Comparison of ENCODE assay signal across 11 cellular contexts in genomic region chr2:211948932-211949331, GRCh38.
"Had no signal": no experiment of that assay in that cellular context is flagged by ENCODE, and none has a peak within 500 bp of the region (broad histone marks: within the 10 kb centered on the region; RNA-seq: fewer than 3 reads in every experiment).

No MANE protein-coding gene starts in this region.

- H3K27ac ChIP-seq: GM23248 had no signal

- DNase-seq: GM23248, GOT3, H7, H9, HCEC 1CT, HFFc6 had no signal

- H3K36me3 ChIP-seq: HAP-1 had no signal

- H3K9ac ChIP-seq: GM23248 had no signal

- FAIRE-seq: H1, H54 had no signal

- ATAC-seq: GM23338, HCT116 had no signal

- H2AFZ ChIP-seq: GM23248, GM23338 had no signal

- H3K9me3 Mint-ChIP-seq: GM23338 had no signal

- H3K4me3 Mint-ChIP-seq: GM23338, H9, HFFc6 had no signal

- H3K27ac Mint-ChIP-seq: GM23338, H9, HFFc6 had no signal

- H3K4me2 ChIP-seq: GM23338 had no signal

- H3K9me3 ChIP-seq: HAP-1 had no signal

- H3K4me3 ChIP-seq: GM23248, GM23338, HAP-1 had no signal

- H3K4me1 ChIP-seq: HAP-1 had no signal
